6 cellular contexts compared by ENCODE assay signal in genomic region chr11:109135627-109136026, GRCh38.
"Had no signal": no experiment of that assay in that cellular context is flagged by ENCODE, and none has a peak within 500 bp of the region (broad histone marks: within the 10 kb centered on the region; RNA-seq: fewer than 3 reads in every experiment).

No MANE protein-coding gene starts in this region.

- H3K27ac ChIP-seq: HL-60 had no signal

- DNase-seq: IMR-90, KBM-7, KG1 had no signal

- H3K4me3 ChIP-seq: K562 had no signal

- ATAC-seq: HepG2, K562 had no signal
